In the genomic region with DNA sequence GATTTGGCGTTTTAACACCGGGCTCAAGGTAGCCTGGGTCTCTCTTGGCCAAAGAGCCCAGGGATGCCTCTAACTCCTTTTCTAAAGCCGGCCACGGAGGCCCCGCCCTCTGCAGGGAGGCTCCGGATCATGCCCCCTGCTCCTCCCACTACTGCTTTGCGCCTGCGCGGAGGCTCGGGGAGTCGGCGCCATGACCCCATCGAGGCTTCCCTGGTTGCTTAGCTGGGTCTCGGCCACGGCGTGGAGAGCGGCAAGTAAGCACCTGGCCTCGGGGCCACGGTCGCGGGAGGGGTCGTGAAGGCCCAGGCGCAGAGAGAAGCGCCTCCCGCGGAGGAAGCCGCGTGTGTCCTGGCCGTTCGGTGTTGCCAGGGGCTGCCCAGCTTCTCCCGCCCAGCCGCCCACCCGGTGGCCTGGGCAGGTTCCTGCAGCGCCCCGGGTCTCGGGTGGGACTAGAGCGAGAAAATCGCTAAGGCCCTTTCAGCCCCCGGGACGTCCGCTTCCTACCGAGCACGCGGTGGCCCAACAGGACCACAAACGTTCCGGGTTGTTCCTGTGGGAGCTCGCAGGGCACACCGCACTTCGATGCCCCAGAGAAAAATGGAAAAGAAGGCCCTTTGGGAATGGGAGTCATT, we compare ENCODE assay signal across 8 cellular contexts. TPM values are rescaled to one million over a fixed set of nuclear protein-coding genes. Genes with fewer than 3 reads are reported as not detected.
DNase-seq lines count a peak whose midpoint lies in the region; ATAC-seq and TF ChIP-seq lines count a peak whose summit lies in the region.

Gene SDHAF4, plus strand, starts transcription at position 180 of the 632 bp plus-strand sequence. Its CDS starts 11 bp downstream, at position 191.

- H3K27ac Mint-ChIP-seq in memory B cell: peak within 1 kb of the TSS; percentile 70

- H3K27me3 ChIP-seq in effector memory CD4-positive, alpha-beta T cell (replicated peaks; ENCODE audit: control insufficient read depth, insufficient read depth, low read length, poor library complexity, severe bottlenecking): no peaks in the 10 kb centered on the region

- peaks cover 12% of the 10 kb centered on the region for H3K4me1 Mint-ChIP-seq in memory B cell

- H3K4me3 ChIP-seq in effector memory CD4-positive, alpha-beta T cell (ENCODE audit: insufficient read depth, low read depth, low read length, poor library complexity, severe bottlenecking): peak within 1 kb of the TSS; percentile 89

- ATAC-seq in memory B cell (ENCODE audit: low read depth): peak; percentile 99

- POLR2A ChIA-PET in activated CD8-positive, alpha-beta memory T cell treated with anti-CD3 and anti-CD28 coated beads for 36 hours (lab: Charles Lee): no interaction called here

- H3K4me1 ChIP-seq in effector memory CD4-positive, alpha-beta T cell (ENCODE audit: control insufficient read depth, insufficient read depth, low read length, poor library complexity, severe bottlenecking): no peaks in the 10 kb centered on the region

- H3K27ac ChIP-seq in effector memory CD4-positive, alpha-beta T cell (ENCODE audit: insufficient read depth, low read length, poor library complexity, severe bottlenecking): peak within 1 kb of the TSS; percentile 76

- H3K36me3 ChIP-seq in effector memory CD4-positive, alpha-beta T cell (ENCODE audit: control insufficient read depth, insufficient read depth, low read length): no peaks in the 10 kb centered on the region

- CTCF ChIA-PET in activated CD8-positive, alpha-beta memory T cell treated with anti-CD3 and anti-CD28 coated beads for 36 hours (lab: Charles Lee): interaction anchor here (1.4 kb wide), 1 partner anchor 9 kb away, joined by 7 read pairs; no protein-coding TSS in a partner anchor

- DNase-seq in COLO829 (ENCODE audit: low spot score) (peak; percentile 92), GM20000 (ENCODE audit: low spot score) (peak; percentile 96), HS-5 (ENCODE audit: low read depth) (peak; percentile 46), NK-92 (lab: John Stamatoyannopoulos, UW; ENCODE audit: unreplicated experiment) (peak; percentile 49), memory B cell (ENCODE audit: low spot score in 2 of 2) (peak; percentile 93)
- DNase-seq in effector memory CD4-positive, alpha-beta T cell: peak; percentile 87 to 91 (median 87)
- peak; percentile 90 for DNase-seq in stimulated activated CD8-positive, alpha-beta memory T cell treated with anti-CD3 and anti-CD28 coated beads, Interleukin-12 subunit alpha, Interleukin-12 subunit beta, amount 100 ng/mL, for 1 hour (ENCODE audit: low read depth)

- no peak for TF ChIP-seq CTCF in GM20000 (IDR thresholded peaks at IDR 0.05; ENCODE audit: extremely low read depth, missing control alignments)

- H3K9me3 Mint-ChIP-seq in memory B cell: peaks cover 2% of the 10 kb centered on the region

- peaks cover 8% of the 10 kb centered on the region for H3K36me3 Mint-ChIP-seq in memory B cell

- peak within 1 kb of the TSS; percentile 82 for H3K4me3 Mint-ChIP-seq in memory B cell

- H3K27me3 Mint-ChIP-seq in memory B cell: no peaks in the 10 kb centered on the region

- no peaks in the 10 kb centered on the region for H3K9me3 ChIP-seq in effector memory CD4-positive, alpha-beta T cell (ENCODE audit: control insufficient read depth, low read length)

RNA-seq across cellular contexts. Expression of gene SDHAF4, which starts in this region (rescaled TPM):
- 10 to 100 TPM; 11.0 to 12.2 TPM for total RNA-seq in activated CD8-positive, alpha-beta memory T cell treated with anti-CD3 and anti-CD28 coated beads for 36 hours

Comparison
In these comparisons a context has a peak if more than half of its experiments do, and no peak if none do; other contexts are left out.
1. Peak in every context shown above with its lines: DNase-seq, ATAC-seq, H3K4me3 ChIP-seq and H3K27ac ChIP-seq.
2. DNase-seq: peak in every context shown above with its lines; median percentile 96 in GM20000; 93 in memory B cell; 92 in COLO829; 90 in stimulated activated CD8-positive, alpha-beta memory T cell treated with anti-CD3 and anti-CD28 coated beads, Interleukin-12 subunit alpha, Interleukin-12 subunit beta, amount 100 ng/mL, for 1 hour; 87 in effector memory CD4-positive, alpha-beta T cell; 49 in NK-92; 46 in HS-5.